19 cellular contexts compared by ENCODE assay signal in genomic region chr5:36279054-36279698, GRCh38. TPM values are rescaled to one million over a fixed set of nuclear protein-coding genes. Genes with fewer than 3 reads are reported as not detected.
DNase-seq lines count a peak whose midpoint lies in the region; ATAC-seq and TF ChIP-seq lines count a peak whose summit lies in the region.
"Had no signal": no experiment of that assay in that cellular context is flagged by ENCODE, and none has a peak within 500 bp of the region (broad histone marks: within the 10 kb centered on the region; RNA-seq: fewer than 3 reads in every experiment).

No MANE protein-coding gene starts in this region.

- no peak overlapping the region for H2BK120ac ChIP-seq in mesenchymal stem cell (ENCODE audit: low read depth, low read length)

- H3K27me3 Mint-ChIP-seq in T-helper 2 cell treated with Interferon-gamma antibody and Interleukin-4, amounts not matched to agents 5 μg/mL and 100 μg/mL, for 36 hours (ENCODE audit: low read depth), result peaks cover 16% of the 10 kb centered on the region
- no peaks in the 10 kb centered on the region for H3K27me3 Mint-ChIP-seq in CD4-positive, alpha-beta T cell

- no peak overlapping the region for H2AK5ac ChIP-seq in mesenchymal stem cell (ENCODE audit: low read length, severe bottlenecking)

- H3K36me3 Mint-ChIP-seq in T-helper 2 cell treated with Interferon-gamma antibody and Interleukin-4, amounts not matched to agents 5 μg/mL and 100 μg/mL, for 36 hours (ENCODE audit: low read depth), result no peaks in the 10 kb centered on the region
- H3K36me3 Mint-ChIP-seq in CD4-positive, alpha-beta T cell (ENCODE audit: low read depth), result no peaks in the 10 kb centered on the region
- H3K36me3 Mint-ChIP-seq: naive thymus-derived CD4-positive, alpha-beta T cell had no signal

- H3K9me3 ChIP-seq in right cardiac atrium (ENCODE audit: control insufficient read depth, low read length), result no peaks in the 10 kb centered on the region
- H3K9me3 ChIP-seq in mesenchymal stem cell (ENCODE audit: control insufficient read depth, low read length), result no peaks in the 10 kb centered on the region
- no peaks in the 10 kb centered on the region for H3K9me3 ChIP-seq in CD4-positive, alpha-beta T cell (ENCODE audit: control insufficient read depth, low read length)
- H3K9me3 ChIP-seq: thyroid gland had no signal

- ATAC-seq in right cardiac atrium, result peak; percentile 52 to 78
- ATAC-seq in CD4-positive, alpha-beta T cell (ENCODE audit: poor library complexity), result no peak
- ATAC-seq: left lobe of liver; naive thymus-derived CD4-positive, alpha-beta T cell; SK-N-SH treated with all-trans-retinoic acid at 6 μM for 48 hours had no signal

- no peak overlapping the region for H3K23ac ChIP-seq in mesenchymal stem cell (ENCODE audit: low read length in 2 of 2)

- H3K9me3 Mint-ChIP-seq in T-helper 2 cell treated with Interferon-gamma antibody and Interleukin-4, amounts not matched to agents 5 μg/mL and 100 μg/mL, for 36 hours, result no peaks in the 10 kb centered on the region
- H3K9me3 Mint-ChIP-seq in CD4-positive, alpha-beta T cell, result no peaks in the 10 kb centered on the region
- H3K9me3 Mint-ChIP-seq: naive thymus-derived CD4-positive, alpha-beta T cell had no signal

- no peak overlapping the region for H3K4me3 ChIP-seq in right cardiac atrium (ENCODE audit: low read length)
- peak overlapping the region in 1 of 2 experiments; percentile 3 for H3K4me3 ChIP-seq in mesenchymal stem cell (ENCODE audit: insufficient read depth in 1 of 2, low read depth in 1 of 2, low read length in 2 of 2)
- H3K4me3 ChIP-seq: thyroid gland had no signal

- no peak overlapping the region for H3K4me3 Mint-ChIP-seq in T-helper 2 cell treated with Interferon-gamma antibody and Interleukin-4, amounts not matched to agents 5 μg/mL and 100 μg/mL, for 36 hours
- no peak overlapping the region for H3K4me3 Mint-ChIP-seq in CD4-positive, alpha-beta T cell
- H3K4me3 Mint-ChIP-seq: naive thymus-derived CD4-positive, alpha-beta T cell had no signal

- no peak overlapping the region for H4K8ac ChIP-seq in mesenchymal stem cell (ENCODE audit: low read length)

- no peak for TF ChIP-seq CTCF in CD4-positive, alpha-beta T cell (IDR thresholded peaks at IDR 0.05)

- peaks cover 5% of the 10 kb centered on the region for H3K4me1 ChIP-seq in right cardiac atrium (ENCODE audit: control insufficient read depth, insufficient read depth, low read length)
- no peaks in the 10 kb centered on the region for H3K4me1 ChIP-seq in mesenchymal stem cell (ENCODE audit: control insufficient read depth, insufficient read depth, low read depth, low read length)

- no peak overlapping the region for H2BK5ac ChIP-seq in mesenchymal stem cell (ENCODE audit: low read depth, low read length, poor library complexity, severe bottlenecking)

- WGBS in right cardiac atrium, result 42% methylated on average over 3 of the region's 3 CpGs
- 3% methylated on average over 2 of the region's 3 CpGs for WGBS in mesenchymal stem cell

- intact Hi-C loops in right cardiac atrium (cut with DNase I), result no loop called here
- intact Hi-C loops in cardiac septum (cut with DNase I), result no loop called here
- intact Hi-C loops in CD4-positive, alpha-beta T cell (cut with DNase I, micrococcal nuclease), result no loop called here

- CTCF ChIA-PET in CD4-positive, alpha-beta T cell (lab: Charles Lee), result no interaction called here

- POLR2A ChIA-PET in CD4-positive, alpha-beta T cell (lab: Charles Lee), result no interaction called here

- no peaks in the 10 kb centered on the region for H3K79me1 ChIP-seq in mesenchymal stem cell (replicated peaks; ENCODE audit: low read length, poor library complexity, severe bottlenecking)

- no peak overlapping the region for H3K18ac ChIP-seq in mesenchymal stem cell (ENCODE audit: low read depth in 1 of 2, low read length in 2 of 2)

- H3K27ac Mint-ChIP-seq in T-helper 2 cell treated with Interferon-gamma antibody and Interleukin-4, amounts not matched to agents 5 μg/mL and 100 μg/mL, for 36 hours, result no peak overlapping the region
- no peak overlapping the region for H3K27ac Mint-ChIP-seq in CD4-positive, alpha-beta T cell
- H3K27ac Mint-ChIP-seq: naive thymus-derived CD4-positive, alpha-beta T cell had no signal

- no peak overlapping the region for H3K9ac ChIP-seq in mesenchymal stem cell (ENCODE audit: low read length)

- H2BK15ac ChIP-seq in mesenchymal stem cell (ENCODE audit: low read depth, poor library complexity, severe bottlenecking), result no peak overlapping the region

- H3K36me3 ChIP-seq in mesenchymal stem cell (ENCODE audit: control insufficient read depth in 1 of 2, insufficient read depth in 2 of 2, low read depth in 1 of 2, low read length in 2 of 2), result no peaks in the 10 kb centered on the region
- H3K36me3 ChIP-seq: thyroid gland had no signal

- no peak overlapping the region for H3K27ac ChIP-seq in right cardiac atrium (ENCODE audit: low read length)
- no peak overlapping the region for H3K27ac ChIP-seq in mesenchymal stem cell (ENCODE audit: low read length, poor library complexity, severe bottlenecking)
- H3K27ac ChIP-seq in CD4-positive, alpha-beta T cell (ENCODE audit: low read depth, low read length), result no peak overlapping the region
- H3K27ac ChIP-seq in caudate nucleus (ENCODE audit: low read depth, low read length), result no peak overlapping the region

- H3K14ac ChIP-seq in mesenchymal stem cell (ENCODE audit: low read length in 2 of 2), result no peak overlapping the region

- H4K91ac ChIP-seq in mesenchymal stem cell (ENCODE audit: low read length), result no peak overlapping the region

- H3K27me3 ChIP-seq in right cardiac atrium (ENCODE audit: control insufficient read depth, insufficient read depth) (no peaks in the 10 kb centered on the region), mesenchymal stem cell (ENCODE audit: control insufficient read depth in 1 of 2, insufficient read depth in 1 of 2, low read length in 2 of 2) (no peaks in the 10 kb centered on the region)
- no peaks in the 10 kb centered on the region for H3K27me3 ChIP-seq in CD4-positive, alpha-beta T cell (ENCODE audit: control insufficient read depth, insufficient read depth, low read length)
- H3K27me3 ChIP-seq: thyroid gland had no signal

- DNase-seq in right cardiac atrium (no peak), cardiac septum (ENCODE audit: low spot score) (no peak), astrocyte of the hippocampus (ENCODE audit: low read depth, low spot score) (peak; percentile 65), mesenchymal stem cell (peak; percentile 36), hypothalamus (lab: John Stamatoyannopoulos, UW) (no peak), caudate nucleus (lab: John Stamatoyannopoulos, UW) (no peak)
- DNase-seq in T-helper 2 cell treated with Interferon-gamma antibody and Interleukin-4, amounts not matched to agents 5 μg/mL and 100 μg/mL, for 36 hours (ENCODE audit: low spot score), result no peak
- DNase-seq in CD4-positive, alpha-beta T cell, result no peak
- DNase-seq: ACHN; Calu3; KBM-7; naive thymus-derived CD4-positive, alpha-beta T cell; NCI-H1694; NCI-H510A treated with DMSO at 0.1 percent for 48 hours; OCI-M1; thyroid gland had no signal

- H3K4me2 ChIP-seq in mesenchymal stem cell (ENCODE audit: low read length, poor library complexity, severe bottlenecking), result no peak overlapping the region

- H3K4me1 Mint-ChIP-seq in T-helper 2 cell treated with Interferon-gamma antibody and Interleukin-4, amounts not matched to agents 5 μg/mL and 100 μg/mL, for 36 hours (ENCODE audit: low read depth), result no peaks in the 10 kb centered on the region
- H3K4me1 Mint-ChIP-seq in CD4-positive, alpha-beta T cell (ENCODE audit: low read depth), result no peaks in the 10 kb centered on the region

- no peak overlapping the region for H2BK12ac ChIP-seq in mesenchymal stem cell (ENCODE audit: low read length in 2 of 2)

- no peak overlapping the region for H3K4ac ChIP-seq in mesenchymal stem cell (ENCODE audit: low read depth in 1 of 2, low read length in 2 of 2)

- H2AFZ ChIP-seq in mesenchymal stem cell (ENCODE audit: low read depth, low read length), result no peak overlapping the region

RNA-seq across cellular contexts. Expression of gene RANBP3L, which starts 22.5 kb away (rescaled TPM):
- total RNA-seq in right cardiac atrium, result 1 to 10 TPM in 3 of 4 donors, under 1 TPM in 1; 0.58 to 2.7 (median 1.5) TPM
- polyA plus RNA-seq in right cardiac atrium, result 1.0 TPM
- total RNA-seq in cardiac septum, result 0.51 TPM
- polyA plus RNA-seq in mesenchymal stem cell (2013, experiment 1 of 2), result 0.25 TPM
- polyA plus RNA-seq in mesenchymal stem cell (2013, experiment 2 of 2), result 0.26 TPM
- not detected for total RNA-seq in CD4-positive, alpha-beta T cell
- total RNA-seq: Calu3; epithelial cell of proximal tubule; naive thymus-derived CD4-positive, alpha-beta T cell had no signal
- polyA plus RNA-seq: naive thymus-derived CD4-positive, alpha-beta T cell had no signal

RNA-seq across cellular contexts. Expression of gene NADK2, which starts 37.5 kb away (rescaled TPM):
- 10 to 100 TPM; 31.2 to 34.9 (median 32.6) TPM for total RNA-seq in right cardiac atrium
- 12.8 TPM for polyA plus RNA-seq in right cardiac atrium
- 34.6 TPM for total RNA-seq in cardiac septum
- polyA plus RNA-seq in mesenchymal stem cell (2013, experiment 1 of 2), result 8.1 TPM
- polyA plus RNA-seq in mesenchymal stem cell (2013, experiment 2 of 2), result 8.3 TPM
- total RNA-seq in CD4-positive, alpha-beta T cell, result 10 to 100 TPM; 12.5 to 13.3 TPM

Comparison
In these comparisons a context has a peak if more than half of its experiments do, and no peak if none do; other contexts are left out.
1. DNase-seq: peak in astrocyte of the hippocampus (single experiment) and mesenchymal stem cell (single experiment); none in right cardiac atrium (0 of 3), cardiac septum (single experiment), hypothalamus (0 of 51), T-helper 2 cell treated with Interferon-gamma antibody and Interleukin-4, amounts not matched to agents 5 μg/mL and 100 μg/mL, for 36 hours (single experiment), CD4-positive, alpha-beta T cell (0 of 10) and caudate nucleus (0 of 61).